In the genomic region with DNA sequence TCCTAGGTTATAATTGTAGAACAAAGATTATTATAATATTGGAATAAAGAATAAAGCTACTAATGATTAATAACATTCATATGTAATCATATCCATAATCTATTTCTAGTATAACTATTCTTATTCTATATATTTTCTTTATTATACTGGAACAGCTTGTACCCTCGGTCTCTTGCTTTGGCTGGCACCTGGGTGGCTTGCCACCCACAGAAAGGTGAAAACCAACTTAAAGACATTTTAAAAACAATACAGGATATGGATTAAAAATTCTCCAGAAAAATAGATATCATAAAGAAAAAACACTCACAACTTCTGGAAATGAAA, we compare ENCODE assay signal across 15 cellular contexts.
DNase-seq lines count a peak whose midpoint lies in the region; ATAC-seq and TF ChIP-seq lines count a peak whose summit lies in the region.
"Had no signal": no experiment of that assay in that cellular context is flagged by ENCODE, and none has a peak within 500 bp of the region (broad histone marks: within the 10 kb centered on the region; RNA-seq: fewer than 3 reads in every experiment).

No MANE protein-coding gene starts in this region.

- no peak overlapping the region for H3K4me3 Mint-ChIP-seq in activated CD8-positive, alpha-beta T cell treated with anti-CD3 and anti-CD28 coated beads for 36 hours
- H3K4me3 Mint-ChIP-seq in activated CD8-positive, alpha-beta T cell treated with anti-CD3 and anti-CD28 coated beads, Interleukin-2, amount 10 ng/mL, durations not matched to agents 7 days and 5 days, result no peak overlapping the region
- H3K4me3 Mint-ChIP-seq in chondrocyte (ENCODE audit: unreplicated experiment), result no peak overlapping the region
- H3K4me3 Mint-ChIP-seq in endothelial cell (ENCODE audit: unreplicated experiment), result no peak overlapping the region
- H3K4me3 Mint-ChIP-seq: CD4-positive, alpha-beta T cell; IgD-negative memory B cell had no signal

- BruUV-seq in PC-9 (replicated peaks; lab: Mats Ljungman, UMichigan), result no TSS peak

- no peaks in the 10 kb centered on the region for H3K4me1 Mint-ChIP-seq in activated CD8-positive, alpha-beta T cell treated with anti-CD3 and anti-CD28 coated beads for 36 hours (ENCODE audit: low read depth)
- no peaks in the 10 kb centered on the region for H3K4me1 Mint-ChIP-seq in activated CD8-positive, alpha-beta T cell treated with anti-CD3 and anti-CD28 coated beads, Interleukin-2, amount 10 ng/mL, durations not matched to agents 7 days and 5 days (ENCODE audit: low read depth)
- H3K4me1 Mint-ChIP-seq in chondrocyte (ENCODE audit: low read depth) (peaks cover 20% of the 10 kb centered on the region), endothelial cell (ENCODE audit: unreplicated experiment) (no peaks in the 10 kb centered on the region)
- H3K4me1 Mint-ChIP-seq: IgD-negative memory B cell had no signal

- H3K9me2 ChIP-seq in PC-9 (ENCODE audit: insufficient read depth), result no peaks in the 10 kb centered on the region

- H3K27me3 ChIP-seq in PC-9 (ENCODE audit: insufficient read depth, low read depth), result 0 out of 2 replicates have a peak, but pooled peaks cover 5% of the 10 kb centered on the region
- H3K27me3 ChIP-seq: BLaER1 had no signal

- CTCF ChIA-PET in activated CD8-positive, alpha-beta T cell treated with anti-CD3 and anti-CD28 coated beads for 36 hours (lab: Charles Lee), result interaction anchor here (2.3 kb wide), 1 partner anchor 92 kb away, joined by 5 read pairs; a partner anchor contains a TSS
- CTCF ChIA-PET in activated CD8-positive, alpha-beta T cell treated with anti-CD3 and anti-CD28 coated beads, Interleukin-2, amount 10 ng/mL, durations not matched to agents 7 days and 5 days (lab: Charles Lee), result interaction anchor here (1.0 kb wide), 1 partner anchor 12 kb away, joined by 4 read pairs; no protein-coding TSS in a partner anchor
- CTCF ChIA-PET in PC-9 (lab: Charles Lee), result interaction anchor here (0.6 kb wide), 1 partner anchor 9 kb away, joined by 9 read pairs; no protein-coding TSS in a partner anchor

- peaks cover 8% of the 10 kb centered on the region for H3K27me3 Mint-ChIP-seq in activated CD8-positive, alpha-beta T cell treated with anti-CD3 and anti-CD28 coated beads for 36 hours
- H3K27me3 Mint-ChIP-seq in activated CD8-positive, alpha-beta T cell treated with anti-CD3 and anti-CD28 coated beads, Interleukin-2, amount 10 ng/mL, durations not matched to agents 7 days and 5 days (ENCODE audit: low read depth), result peaks cover 5% of the 10 kb centered on the region
- H3K27me3 Mint-ChIP-seq in chondrocyte (ENCODE audit: low read depth) (peaks cover 3% of the 10 kb centered on the region), endothelial cell (ENCODE audit: unreplicated experiment) (peaks cover 1% of the 10 kb centered on the region)

- H4K20me1 ChIP-seq in PC-9 (ENCODE audit: insufficient read depth), result no peaks in the 10 kb centered on the region
- H4K20me1 ChIP-seq: BLaER1 had no signal

- peaks cover 15% of the 10 kb centered on the region for H3K4me1 ChIP-seq in PC-9 (replicated peaks; ENCODE audit: insufficient read depth)
- H3K4me1 ChIP-seq: BLaER1 had no signal

- no peaks in the 10 kb centered on the region for H3F3A ChIP-seq in PC-9 (ENCODE audit: insufficient read depth, low read depth)

- H3K27ac Mint-ChIP-seq in activated CD8-positive, alpha-beta T cell treated with anti-CD3 and anti-CD28 coated beads for 36 hours, result no peak overlapping the region
- no peak overlapping the region for H3K27ac Mint-ChIP-seq in activated CD8-positive, alpha-beta T cell treated with anti-CD3 and anti-CD28 coated beads, Interleukin-2, amount 10 ng/mL, durations not matched to agents 7 days and 5 days
- H3K27ac Mint-ChIP-seq in chondrocyte (ENCODE audit: unreplicated experiment), result no peak overlapping the region
- no peak overlapping the region for H3K27ac Mint-ChIP-seq in endothelial cell (ENCODE audit: unreplicated experiment)
- H3K27ac Mint-ChIP-seq: CD4-positive, alpha-beta T cell; IgD-negative memory B cell had no signal

- no peak for DNase-seq in activated CD8-positive, alpha-beta T cell treated with anti-CD3 and anti-CD28 coated beads for 36 hours
- DNase-seq in activated CD8-positive, alpha-beta T cell treated with anti-CD3 and anti-CD28 coated beads, Interleukin-2, amount 10 ng/mL, durations not matched to agents 7 days and 5 days, result no peak
- DNase-seq in PC-9, result no peak
- DNase-seq in chondrocyte (ENCODE audit: low spot score), result no peak
- DNase-seq in anterior cingulate cortex (lab: John Stamatoyannopoulos, UW), result no peak
- no peak for DNase-seq in endothelial cell (ENCODE audit: low spot score)
- DNase-seq: 8988T; CD4-positive, alpha-beta T cell; DMS79 had no signal

- no peaks in the 10 kb centered on the region for H3K79me2 ChIP-seq in PC-9 (ENCODE audit: low read depth)

- intact Hi-C loops in activated CD8-positive, alpha-beta T cell treated with anti-CD3 and anti-CD28 coated beads for 36 hours (cut with micrococcal nuclease), result no loop called here
- intact Hi-C loops in PC-9 (cut with micrococcal nuclease; ENCODE audit: unreplicated experiment), result loop anchor here (10.0 kb wide), 1 partner anchor 151 kb away; no protein-coding TSS in a partner anchor

- H2AFZ ChIP-seq in PC-9, result no peak overlapping the region

- H3K9me3 Mint-ChIP-seq in activated CD8-positive, alpha-beta T cell treated with anti-CD3 and anti-CD28 coated beads for 36 hours, result peaks cover 8% of the 10 kb centered on the region
- H3K9me3 Mint-ChIP-seq in activated CD8-positive, alpha-beta T cell treated with anti-CD3 and anti-CD28 coated beads, Interleukin-2, amount 10 ng/mL, durations not matched to agents 7 days and 5 days (ENCODE audit: insufficient read depth), result no peaks in the 10 kb centered on the region
- peaks cover 6% of the 10 kb centered on the region for H3K9me3 Mint-ChIP-seq in chondrocyte (ENCODE audit: low read depth)
- no peaks in the 10 kb centered on the region for H3K9me3 Mint-ChIP-seq in endothelial cell (ENCODE audit: unreplicated experiment)

- H3K36me3 Mint-ChIP-seq in activated CD8-positive, alpha-beta T cell treated with anti-CD3 and anti-CD28 coated beads for 36 hours (ENCODE audit: low read depth), result peaks cover 2% of the 10 kb centered on the region
- no peaks in the 10 kb centered on the region for H3K36me3 Mint-ChIP-seq in activated CD8-positive, alpha-beta T cell treated with anti-CD3 and anti-CD28 coated beads, Interleukin-2, amount 10 ng/mL, durations not matched to agents 7 days and 5 days (ENCODE audit: low read depth)
- peaks cover 6% of the 10 kb centered on the region for H3K36me3 Mint-ChIP-seq in chondrocyte (ENCODE audit: low read depth)
- no peaks in the 10 kb centered on the region for H3K36me3 Mint-ChIP-seq in endothelial cell (ENCODE audit: low read depth, unreplicated experiment)
- H3K36me3 Mint-ChIP-seq: IgD-negative memory B cell had no signal

- no peak overlapping the region for H3K4me2 ChIP-seq in PC-9
- H3K4me2 ChIP-seq: BLaER1, KMS-11 had no signal

- TF ChIP-seq CTCF in activated CD8-positive, alpha-beta T cell treated with anti-CD3 and anti-CD28 coated beads for 36 hours (IDR thresholded peaks at IDR 0.05), result peak; percentile 6
- TF ChIP-seq CTCF in PC-9 (conservative IDR thresholded peaks at IDR 0.05) (0 out of 2 replicates have a peak, but pooled peaks have one; percentile 0), chondrocyte (IDR thresholded peaks at IDR 0.05) (peak; percentile 44), endothelial cell (IDR thresholded peaks at IDR 0.05; ENCODE audit: unreplicated experiment) (no peak)

- POLR2A ChIA-PET in activated CD8-positive, alpha-beta T cell treated with anti-CD3 and anti-CD28 coated beads for 36 hours (lab: Charles Lee), result no interaction called here
- POLR2A ChIA-PET in activated CD8-positive, alpha-beta T cell treated with anti-CD3 and anti-CD28 coated beads, Interleukin-2, amount 10 ng/mL, durations not matched to agents 7 days and 5 days (lab: Charles Lee), result no interaction called here
- POLR2A ChIA-PET in PC-9 (lab: Charles Lee; ENCODE audit: unreplicated experiment), result no interaction called here

- no peak for ATAC-seq in activated CD8-positive, alpha-beta T cell treated with anti-CD3 and anti-CD28 coated beads for 36 hours
- ATAC-seq in activated CD8-positive, alpha-beta T cell treated with anti-CD3 and anti-CD28 coated beads, Interleukin-2, amount 10 ng/mL, durations not matched to agents 7 days and 5 days, result no peak
- no peak for ATAC-seq in GM19452 (IDR thresholded peaks at IDR 0.05; ENCODE audit: unreplicated experiment)
- ATAC-seq in HG03135 (IDR thresholded peaks at IDR 0.05; ENCODE audit: unreplicated experiment), result no peak

- no peak overlapping the region for H3K4me3 ChIP-seq in PC-9
- H3K4me3 ChIP-seq: BLaER1, GM12878 had no signal

- no peaks in the 10 kb centered on the region for H3K9me3 ChIP-seq in PC-9 (ENCODE audit: insufficient read depth, low read depth)
- H3K9me3 ChIP-seq: BLaER1 had no signal

- H3K27ac ChIP-seq in PC-9, result no peak overlapping the region
- H3K27ac ChIP-seq: BLaER1, KMS-11 had no signal

- H3K36me3 ChIP-seq in PC-9 (ENCODE audit: low read depth), result no peaks in the 10 kb centered on the region
- H3K36me3 ChIP-seq: BLaER1 had no signal
